Comparison of ENCODE assay signal across 2 cellular contexts in the genomic region with DNA sequence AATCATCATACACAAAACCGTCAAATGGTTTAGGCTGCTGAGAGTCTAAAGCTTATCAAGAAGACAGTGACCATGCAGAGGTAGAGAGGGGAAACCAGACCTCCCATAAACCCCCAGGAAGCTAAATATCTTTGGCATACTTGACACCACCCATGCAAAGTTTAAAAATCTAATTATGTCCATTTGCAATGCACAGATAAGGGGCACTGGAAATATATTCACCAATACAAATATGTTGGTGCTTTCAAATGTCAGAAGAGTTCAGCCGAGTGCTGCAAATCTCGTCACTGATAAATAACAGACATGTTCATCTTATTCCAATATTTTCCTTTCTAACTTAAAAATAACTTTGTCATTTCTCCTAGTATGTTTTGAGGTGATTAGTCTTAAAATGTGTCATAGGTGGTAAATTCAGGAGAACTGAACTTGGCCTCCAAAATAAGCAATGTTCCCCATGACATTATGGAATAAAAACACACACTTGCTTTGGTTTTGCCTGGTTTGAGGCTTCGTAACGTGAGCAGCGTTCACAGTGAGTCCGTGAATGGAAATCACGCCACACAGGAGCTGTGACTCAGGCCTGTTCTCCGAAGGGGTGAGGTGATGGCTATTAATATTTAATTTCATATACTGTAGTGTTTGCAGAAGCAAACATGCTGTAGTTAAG.
TF ChIP-seq lines count a peak whose summit lies in the region.

No MANE protein-coding gene starts in this region.

TF ChIP-seq in IMR-90, 13 proteins besides CTCF, POLR2A, EP300 and RAD21:
- TF ChIP-seq MAFK (IDR thresholded peaks at IDR 0.05; ENCODE audit: low read depth, low read length) (no peak), BHLHE40 (IDR thresholded peaks at IDR 0.05; ENCODE audit: low read depth, low read length) (no peak), FOS (IDR thresholded peaks at IDR 0.05; ENCODE audit: low read depth, low read length) (no peak), NFE2L2 (IDR thresholded peaks at IDR 0.05; ENCODE audit: low read depth, low read length) (no peak), RFX5 (IDR thresholded peaks at IDR 0.05; ENCODE audit: low read depth, low read length) (no peak), MXI1 (IDR thresholded peaks at IDR 0.05; ENCODE audit: borderline replicate concordance, low read depth, low read length) (no peak), CHD1 (IDR thresholded peaks at IDR 0.05; ENCODE audit: low read depth, low read length) (no peak), SMC3 (IDR thresholded peaks at IDR 0.05; ENCODE audit: low read depth, low read length) (no peak), MAZ (IDR thresholded peaks at IDR 0.05; ENCODE audit: borderline replicate concordance, low read depth, low read length) (no peak), RCOR1 (IDR thresholded peaks at IDR 0.05; ENCODE audit: insufficient replicate concordance, low read length) (no peak), CEBPB (IDR thresholded peaks at IDR 0.05; ENCODE audit: low read depth, low read length) (no peak)
- TF ChIP-seq, protein P1, sequence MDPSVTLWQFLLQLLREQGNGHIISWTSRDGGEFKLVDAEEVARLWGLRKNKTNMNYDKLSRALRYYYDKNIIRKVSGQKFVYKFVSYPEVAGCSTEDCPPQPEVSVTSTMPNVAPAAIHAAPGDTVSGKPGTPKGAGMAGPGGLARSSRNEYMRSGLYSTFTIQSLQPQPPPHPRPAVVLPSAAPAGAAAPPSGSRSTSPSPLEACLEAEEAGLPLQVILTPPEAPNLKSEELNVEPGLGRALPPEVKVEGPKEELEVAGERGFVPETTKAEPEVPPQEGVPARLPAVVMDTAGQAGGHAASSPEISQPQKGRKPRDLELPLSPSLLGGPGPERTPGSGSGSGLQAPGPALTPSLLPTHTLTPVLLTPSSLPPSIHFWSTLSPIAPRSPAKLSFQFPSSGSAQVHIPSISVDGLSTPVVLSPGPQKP (IDR thresholded peaks at IDR 0.05; ENCODE audit: borderline replicate concordance, low read depth, low read length): no peak
- TF ChIP-seq, protein P2, sequence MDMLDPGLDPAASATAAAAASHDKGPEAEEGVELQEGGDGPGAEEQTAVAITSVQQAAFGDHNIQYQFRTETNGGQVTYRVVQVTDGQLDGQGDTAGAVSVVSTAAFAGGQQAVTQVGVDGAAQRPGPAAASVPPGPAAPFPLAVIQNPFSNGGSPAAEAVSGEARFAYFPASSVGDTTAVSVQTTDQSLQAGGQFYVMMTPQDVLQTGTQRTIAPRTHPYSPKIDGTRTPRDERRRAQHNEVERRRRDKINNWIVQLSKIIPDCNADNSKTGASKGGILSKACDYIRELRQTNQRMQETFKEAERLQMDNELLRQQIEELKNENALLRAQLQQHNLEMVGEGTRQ (IDR thresholded peaks at IDR 0.05; ENCODE audit: low read depth, low read length): no peak
TF ChIP-seq in IMR-90: peak in this region for 0.

TF ChIP-seq in K562, 482 proteins besides CTCF, POLR2A, EP300 and RAD21:
- TF ChIP-seq CBFA2T3 (IDR thresholded peaks at IDR 0.05) (peak; percentile 52; the same call in 1 of the 2 replicates), CBFA2T2 (conservative IDR thresholded peaks at IDR 0.05) (peak; percentile 28; the same call in 1 of the 2 replicates), NCOR1 (IDR thresholded peaks at IDR 0.05) (peak; percentile 18; the same call in 1 of the 2 replicates)
- TF ChIP-seq, protein P3, sequence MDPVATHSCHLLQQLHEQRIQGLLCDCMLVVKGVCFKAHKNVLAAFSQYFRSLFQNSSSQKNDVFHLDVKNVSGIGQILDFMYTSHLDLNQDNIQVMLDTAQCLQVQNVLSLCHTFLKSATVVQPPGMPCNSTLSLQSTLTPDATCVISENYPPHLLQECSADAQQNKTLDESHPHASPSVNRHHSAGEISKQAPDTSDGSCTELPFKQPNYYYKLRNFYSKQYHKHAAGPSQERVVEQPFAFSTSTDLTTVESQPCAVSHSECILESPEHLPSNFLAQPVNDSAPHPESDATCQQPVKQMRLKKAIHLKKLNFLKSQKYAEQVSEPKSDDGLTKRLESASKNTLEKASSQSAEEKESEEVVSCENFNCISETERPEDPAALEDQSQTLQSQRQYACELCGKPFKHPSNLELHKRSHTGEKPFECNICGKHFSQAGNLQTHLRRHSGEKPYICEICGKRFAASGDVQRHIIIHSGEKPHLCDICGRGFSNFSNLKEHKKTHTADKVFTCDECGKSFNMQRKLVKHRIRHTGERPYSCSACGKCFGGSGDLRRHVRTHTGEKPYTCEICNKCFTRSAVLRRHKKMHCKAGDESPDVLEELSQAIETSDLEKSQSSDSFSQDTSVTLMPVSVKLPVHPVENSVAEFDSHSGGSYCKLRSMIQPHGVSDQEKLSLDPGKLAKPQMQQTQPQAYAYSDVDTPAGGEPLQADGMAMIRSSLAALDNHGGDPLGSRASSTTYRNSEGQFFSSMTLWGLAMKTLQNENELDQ (CRISPR knock-in tag; IDR thresholded peaks at IDR 0.05; ENCODE audit: borderline replicate concordance): no peak
